ENCODE assay signal across 22 cellular contexts in genomic region chr5:118596255-118596654, GRCh38.
"Had no signal": no experiment of that assay in that cellular context is flagged by ENCODE, and none has a peak within 500 bp of the region (broad histone marks: within the 10 kb centered on the region; RNA-seq: fewer than 3 reads in every experiment).

No MANE protein-coding gene starts in this region.

- DNase-seq: activated B cell treated with CpG ODN at 0.5 μM for 24 hours; activated CD4-positive, alpha-beta memory T cell treated with anti-CD3 and anti-CD28 coated beads for 36 hours; activated CD4-positive, alpha-beta T cell treated with anti-CD3 and anti-CD28 coated beads for 48 hours; activated naive CD4-positive, alpha-beta T cell treated with Interleukin-2 at 50 U/mL for 16 hours; activated naive CD8-positive, alpha-beta T cell treated with anti-CD3 and anti-CD28 coated beads for 36 hours; activated T-cell treated with anti-CD3 and anti-CD28 coated beads, Interleukin-2, amount 50 U/mL, for 48 hours; colonic mucosa; dorsolateral prefrontal cortex; esophagus squamous epithelium; heart right ventricle; left colon; mesendoderm; naive B cell; occipital lobe; posterior cingulate gyrus; stimulated activated CD4-positive, alpha-beta T cell treated with anti-CD3 and anti-CD28 coated beads, Interleukin-2, amount 100 ng/mL, for 48 hours; stimulated activated CD8-positive, alpha-beta memory T cell treated with anti-CD3 and anti-CD28 coated beads, Interleukin-4, amount 100 ng/mL, for 48 hours; stimulated activated naive B cell treated with anti-CD40 and anti-IgM and Interleukin-4, amounts not matched to agents 10 μg/mL and 1 μg/mL and 100 μg/mL, for 72 hours; T1000; testis; trophoblast cell; uterus had no signal
